ENCODE assay signal across 15 cellular contexts in genomic region chr9:108039012-108039411, GRCh38.
"Had no signal": no experiment of that assay in that cellular context is flagged by ENCODE, and none has a peak within 500 bp of the region (broad histone marks: within the 10 kb centered on the region; RNA-seq: fewer than 3 reads in every experiment).

No MANE protein-coding gene starts in this region.

- H3K27ac Mint-ChIP-seq: endodermal cell; naive thymus-derived CD8-positive, alpha-beta T cell had no signal

- H2AFZ ChIP-seq: hepatocyte had no signal

- ATAC-seq: naive thymus-derived CD8-positive, alpha-beta T cell had no signal

- H3K79me2 ChIP-seq: hepatocyte had no signal

- H3K27me3 ChIP-seq: colonic mucosa, hepatocyte, ovary, right atrium auricular region had no signal

- FAIRE-seq: endothelial cell of umbilical vein, small intestine had no signal

- H3K27ac ChIP-seq: colonic mucosa, hepatocyte, neutrophil, ovary, right atrium auricular region had no signal

- H3K9me3 ChIP-seq: colonic mucosa, neutrophil, ovary had no signal

- H3K4me1 ChIP-seq: colonic mucosa, right atrium auricular region had no signal

- DNase-seq: colonic mucosa; effector CD4-positive, alpha-beta T cell; endodermal cell; foreskin melanocyte; head of caudate nucleus; kidney glomerular epithelial cell; naive thymus-derived CD8-positive, alpha-beta T cell; ovary; small intestine; stimulated activated CD4-positive, alpha-beta T cell treated with anti-CD3 and anti-CD28 coated beads, Interleukin-12 subunit alpha, Interleukin-12 subunit beta, amount 100 ng/mL, for 4 hours; stimulated activated naive CD4-positive, alpha-beta T cell had no signal

- H3K4me2 ChIP-seq: hepatocyte had no signal

- H3K4me3 ChIP-seq: colonic mucosa, hepatocyte, ovary, right atrium auricular region had no signal

- H3K4me3 Mint-ChIP-seq: endodermal cell; naive thymus-derived CD8-positive, alpha-beta T cell had no signal

- H3K36me3 ChIP-seq: colonic mucosa, neutrophil, ovary, right atrium auricular region had no signal

- H3K4me1 Mint-ChIP-seq: endodermal cell; naive thymus-derived CD8-positive, alpha-beta T cell had no signal
